In the genomic region with DNA sequence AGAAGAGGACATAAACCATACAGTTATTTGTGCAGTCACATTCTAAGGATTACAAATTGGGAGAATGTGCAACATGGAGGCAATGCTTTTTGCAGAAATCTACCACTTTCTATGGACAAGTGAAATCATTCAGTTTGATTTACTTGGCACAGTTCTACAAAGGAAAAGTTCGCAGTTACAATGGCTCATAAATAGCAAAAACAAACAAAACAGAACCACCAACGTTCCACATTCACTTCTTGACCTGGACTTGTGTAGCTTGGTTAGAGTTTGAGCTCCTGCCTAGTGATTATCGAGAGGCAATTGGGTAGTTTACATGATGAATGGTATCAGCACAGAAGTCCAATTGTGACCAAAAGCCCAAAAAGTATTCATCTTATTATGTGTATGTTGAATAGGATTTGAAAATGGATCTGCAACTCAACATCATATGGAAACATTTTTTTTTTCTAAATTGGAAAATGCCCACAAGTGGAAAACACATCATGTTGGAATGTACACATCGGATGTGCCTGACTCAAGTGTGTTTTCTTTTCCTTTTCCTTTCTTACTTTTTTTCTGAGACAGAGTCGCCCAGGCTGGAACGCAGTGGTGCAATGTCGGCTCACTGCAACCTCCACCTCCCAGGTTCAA, we compare ENCODE assay signal across 31 cellular contexts.
DNase-seq lines count a peak whose midpoint lies in the region; ATAC-seq, FAIRE-seq and TF ChIP-seq lines count a peak whose summit lies in the region.
"Had no signal": no experiment of that assay in that cellular context is flagged by ENCODE, and none has a peak within 500 bp of the region (broad histone marks: within the 10 kb centered on the region; RNA-seq: fewer than 3 reads in every experiment).

No MANE protein-coding gene starts in this region.

- no peak for ATAC-seq in HG03175 (IDR thresholded peaks at IDR 0.05; ENCODE audit: unreplicated experiment)
- ATAC-seq in left lobe of liver: no peak
- ATAC-seq: activated T-helper 17 cell treated with anti-CD3 and anti-CD28 coated beads, Interleukin-2, amount 50 U/mL, for 72 hours; foreskin keratinocyte; GM12878; GM23338; left colon; right lobe of liver; stimulated activated naive B cell treated with anti-CD40 and anti-IgM and Interleukin-4, amounts not matched to agents 10 μg/mL and 1 μg/mL and 100 μg/mL, for 72 hours; upper lobe of right lung had no signal

- no peaks in the 10 kb centered on the region for H3K79me2 ChIP-seq in endothelial cell of umbilical vein (ENCODE audit: control insufficient read depth, insufficient read depth, low read length)
- H3K79me2 ChIP-seq: hepatocyte had no signal

- H3K4me2 ChIP-seq in endothelial cell of umbilical vein (ENCODE audit: insufficient read depth, low read length): peak overlapping the region; percentile 58
- H3K4me2 ChIP-seq: GM23338, hepatocyte, neural progenitor cell had no signal

- no peaks in the 10 kb centered on the region for H3K36me3 ChIP-seq in endothelial cell of umbilical vein (ENCODE audit: control insufficient read depth in 2 of 2, extremely low read depth in 1 of 2, insufficient read depth in 2 of 2, low read length in 2 of 2)
- H3K36me3 ChIP-seq: neural progenitor cell, right lobe of liver, suprapubic skin, upper lobe of right lung had no signal

- H3K27ac ChIP-seq in endothelial cell of umbilical vein (ENCODE audit: insufficient read depth, low read depth, low read length): peak overlapping the region; percentile 73
- H3K27ac ChIP-seq: foreskin keratinocyte, hepatocyte, neural progenitor cell, right lobe of liver, SK-N-MC, suprapubic skin, upper lobe of right lung had no signal

- POLR2A ChIA-PET in endothelial cell of umbilical vein (lab: Charles Lee): no interaction called here

- dilution Hi-C loops in endothelial cell of umbilical vein (cut with MboI; ENCODE audit: extremely low pct_ligation_motif_present, low sequenced_read_pairs): no loop called here

- H3K27me3 ChIP-seq in endothelial cell of umbilical vein (ENCODE audit: control insufficient read depth in 2 of 2, insufficient read depth in 2 of 2, low read length in 2 of 2): no peaks in the 10 kb centered on the region
- H3K27me3 ChIP-seq: foreskin keratinocyte, hepatocyte, neural progenitor cell, right lobe of liver, suprapubic skin, upper lobe of right lung had no signal

- intact Hi-C loops in endothelial cell of umbilical vein (cut with micrococcal nuclease): no loop called here

- H3K9me3 ChIP-seq in endothelial cell of umbilical vein (replicated peaks; ENCODE audit: control insufficient read depth, insufficient read depth, low read length): no peaks in the 10 kb centered on the region
- H3K9me3 ChIP-seq: right lobe of liver, suprapubic skin, upper lobe of right lung had no signal

- peak overlapping the region in 1 of 3 experiments; percentile 19 for H3K4me3 ChIP-seq in endothelial cell of umbilical vein (replicated peaks in 1 of 3; ENCODE audit: insufficient read depth in 1 of 3, low read depth in 1 of 3, low read length in 3 of 3)
- H3K4me3 ChIP-seq: GM12878, GM23338, hepatocyte, neural progenitor cell, right lobe of liver, SK-N-MC, suprapubic skin, upper lobe of right lung had no signal

- peak overlapping the region; percentile 19 for H3K9ac ChIP-seq in endothelial cell of umbilical vein (replicated peaks; ENCODE audit: extremely low read depth, insufficient read depth, low read length)
- H3K9ac ChIP-seq: neural progenitor cell had no signal

- H3K9me1 ChIP-seq in endothelial cell of umbilical vein (replicated peaks; ENCODE audit: control insufficient read depth, extremely low read depth, insufficient read depth, low read length): no peaks in the 10 kb centered on the region

- no TSS peak for BruUV-seq in endothelial cell of umbilical vein (replicated peaks; lab: Mats Ljungman, UMichigan)

- TF ChIP-seq CTCF in endothelial cell of umbilical vein (IDR thresholded peaks at IDR 0.05; ENCODE audit: extremely low read depth in 1 of 2, insufficient read depth in 1 of 2, low read depth in 1 of 2, low read length in 2 of 2): no peak

- no peaks in the 10 kb centered on the region for H4K20me1 ChIP-seq in endothelial cell of umbilical vein (replicated peaks; ENCODE audit: control insufficient read depth, extremely low read depth, insufficient read depth, low read length)

- H3K4me1 ChIP-seq in endothelial cell of umbilical vein (ENCODE audit: control insufficient read depth, extremely low read depth, insufficient read depth, low read length): peaks cover 28% of the 10 kb centered on the region
- H3K4me1 ChIP-seq: foreskin keratinocyte, neural progenitor cell, right lobe of liver, suprapubic skin, upper lobe of right lung had no signal

- DNase-seq in HT1080 (ENCODE audit: low read depth) (peak; percentile 30), amniotic epithelial cell (ENCODE audit: low read depth) (peak; percentile 21), endothelial cell of umbilical vein (ENCODE audit: low read depth, low spot score) (peak; percentile 54), SW480 (ENCODE audit: low spot score) (no peak), D341Med (ENCODE audit: low spot score) (no peak), left lobe of liver (ENCODE audit: low spot score) (no peak)
- DNase-seq: activated CD4-positive, alpha-beta memory T cell treated with anti-CD3 and anti-CD28 coated beads, Interleukin-2, amount 10 ng/mL, durations not matched to agents 7 days and 5 days; activated CD4-positive, alpha-beta T cell treated with anti-CD3 and anti-CD28 coated beads for 1 hour; activated CD8-positive, alpha-beta memory T cell treated with anti-CD3 and anti-CD28 coated beads, Interleukin-2, amount 50 U/mL, for 48 hours; activated naive CD4-positive, alpha-beta T cell treated with anti-CD3 and anti-CD28 coated beads, Interleukin-2, amount 50 U/mL, for 16 hours; aorta; DMS79 treated with DMSO at 0.1 percent for 48 hours; effector CD4-positive, alpha-beta T cell; foreskin keratinocyte; left colon; NCI-H1105; NCI-H2029; NCI-H226; NCI-H748 treated with DMSO at 0.1 percent for 48 hours; right lobe of liver; stimulated activated CD4-positive, alpha-beta T cell treated with anti-CD3 and anti-CD28 coated beads, Interleukin-12 subunit alpha, Interleukin-12 subunit beta, amount 100 ng/mL, for 4 hours; stimulated activated naive B cell treated with anti-CD40 and anti-IgM and Interleukin-4, amounts not matched to agents 10 μg/mL and 1 μg/mL and 100 μg/mL, for 72 hours; upper lobe of right lung had no signal

- peak; percentile 98 for FAIRE-seq in endothelial cell of umbilical vein (lab: Jason Lieb, UNC)
- FAIRE-seq: GM12878 had no signal

- TF ChIP-seq POLR2A in endothelial cell of umbilical vein (IDR thresholded peaks at IDR 0.05; ENCODE audit: low read depth, low read length): no peak

- peak overlapping the region; percentile 31 for H2AFZ ChIP-seq in endothelial cell of umbilical vein (ENCODE audit: low read depth, low read length)
- H2AFZ ChIP-seq: GM23338, hepatocyte, neural progenitor cell had no signal

- CTCF ChIA-PET in endothelial cell of umbilical vein (lab: Charles Lee): no interaction called here

TF ChIP-seq in endothelial cell of umbilical vein, 7 proteins besides CTCF, POLR2A, EP300 and RAD21:
- TF ChIP-seq EZH2 (IDR thresholded peaks at IDR 0.05; ENCODE audit: borderline replicate concordance, low read depth, low read length, severe bottlenecking): no peak
- no peak for TF ChIP-seq GATA2 (IDR thresholded peaks at IDR 0.05; ENCODE audit: insufficient read depth, insufficient read length, low read depth, low read length)
- TF ChIP-seq POLR2AphosphoS5 (IDR thresholded peaks at IDR 0.05; ENCODE audit: insufficient read depth, low read depth, low read length): no peak
- TF ChIP-seq, protein P1, sequence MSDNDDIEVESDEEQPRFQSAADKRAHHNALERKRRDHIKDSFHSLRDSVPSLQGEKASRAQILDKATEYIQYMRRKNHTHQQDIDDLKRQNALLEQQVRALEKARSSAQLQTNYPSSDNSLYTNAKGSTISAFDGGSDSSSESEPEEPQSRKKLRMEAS (IDR thresholded peaks at IDR 0.05; ENCODE audit: insufficient read depth, insufficient read length): no peak
- TF ChIP-seq FOS (IDR thresholded peaks at IDR 0.05; ENCODE audit: borderline replicate concordance, insufficient read depth, low read length): peak; percentile 40
- TF ChIP-seq JUN (IDR thresholded peaks at IDR 0.05; ENCODE audit: borderline replicate concordance, insufficient read depth, insufficient read length, low read depth): no peak
- no peak for TF ChIP-seq MYC (IDR thresholded peaks at IDR 0.05; ENCODE audit: low read depth, low read length)

Comparison
In these comparisons a context has a peak if more than half of its experiments do, and no peak if none do; other contexts are left out.
1. DNase-seq: peak in HT1080 (single experiment), amniotic epithelial cell (single experiment) and endothelial cell of umbilical vein (single experiment); none in SW480 (single experiment), D341Med (single experiment) and left lobe of liver (single experiment).